In the genomic region with DNA sequence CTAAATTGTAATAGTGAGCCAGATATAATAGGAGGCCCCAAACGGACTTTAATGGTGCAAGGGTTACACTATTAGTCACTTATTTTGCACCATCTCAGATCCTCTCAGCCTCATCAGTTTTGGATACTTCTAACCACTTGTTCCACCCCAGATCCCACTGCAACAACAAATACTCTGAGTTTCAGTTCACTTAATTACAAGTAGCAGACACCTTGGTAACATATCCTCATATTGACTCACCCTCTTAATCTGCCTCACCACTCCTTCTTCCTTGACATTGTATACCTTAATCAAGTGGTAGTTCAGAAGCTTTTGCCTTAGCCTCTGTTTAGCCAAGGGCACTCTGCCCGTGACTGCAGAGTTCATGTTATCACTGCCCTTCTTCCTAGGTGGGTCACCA, we compare ENCODE assay signal across 21 cellular contexts.
A peak's percentile ranks its signal among the peaks of the same experiment; 100 is the strongest.
DNase-seq lines count a peak whose midpoint lies in the region; ATAC-seq and TF ChIP-seq lines count a peak whose summit lies in the region.
"Had no signal": no experiment of that assay in that cellular context is flagged by ENCODE, and none has a peak within 500 bp of the region (broad histone marks: within the 10 kb centered on the region; RNA-seq: fewer than 3 reads in every experiment).

No MANE protein-coding gene starts in this region.

- no peak overlapping the region for H3K4me3 Mint-ChIP-seq in stimulated activated effector memory CD8-positive, alpha-beta T cell treated with anti-CD3 and anti-CD28 coated beads, Interleukin-12 subunit alpha, Interleukin-12 subunit beta, amount 100 ng/mL, for 72 hours
- no peak overlapping the region for H3K4me3 Mint-ChIP-seq in naive thymus-derived CD4-positive, alpha-beta T cell
- H3K4me3 Mint-ChIP-seq: activated CD4-positive, alpha-beta memory T cell treated with anti-CD3 and anti-CD28 coated beads, Interleukin-2, amount 10 ng/mL, durations not matched to agents 7 days and 5 days; CD4-positive, alpha-beta T cell; immature natural killer cell had no signal

- CTCF ChIA-PET in naive thymus-derived CD4-positive, alpha-beta T cell (lab: Charles Lee): no interaction called here
- CTCF ChIA-PET in GM10248 (lab: Yijun Ruan, JAX): no interaction called here

- H3K36me3 ChIP-seq in naive thymus-derived CD4-positive, alpha-beta T cell (ENCODE audit: control insufficient read depth in 2 of 3, insufficient read depth in 3 of 3, low read length in 3 of 3): no peaks in the 10 kb centered on the region
- H3K36me3 ChIP-seq: brain microvascular endothelial cell, ovary, spleen, tibial artery had no signal

- no peak overlapping the region for H3K27ac ChIP-seq in naive thymus-derived CD4-positive, alpha-beta T cell (ENCODE audit: low read depth, low read length)
- H3K27ac ChIP-seq: brain microvascular endothelial cell, ovary, spleen, tibial artery had no signal

- no peaks in the 10 kb centered on the region for H3K9me3 ChIP-seq in naive thymus-derived CD4-positive, alpha-beta T cell (ENCODE audit: control insufficient read depth in 2 of 3, low read length in 3 of 3)
- H3K9me3 ChIP-seq: ovary, spleen, tibial artery had no signal

- POLR2A ChIA-PET in naive thymus-derived CD4-positive, alpha-beta T cell (lab: Charles Lee): no interaction called here
- POLR2A ChIA-PET in GM10248 (lab: Yijun Ruan, JAX): no interaction called here

- H3K27ac Mint-ChIP-seq in stimulated activated effector memory CD8-positive, alpha-beta T cell treated with anti-CD3 and anti-CD28 coated beads, Interleukin-12 subunit alpha, Interleukin-12 subunit beta, amount 100 ng/mL, for 72 hours: no peak overlapping the region
- no peak overlapping the region for H3K27ac Mint-ChIP-seq in naive thymus-derived CD4-positive, alpha-beta T cell
- H3K27ac Mint-ChIP-seq: activated CD4-positive, alpha-beta memory T cell treated with anti-CD3 and anti-CD28 coated beads, Interleukin-2, amount 10 ng/mL, durations not matched to agents 7 days and 5 days; CD4-positive, alpha-beta T cell; immature natural killer cell had no signal

- ATAC-seq in GM19035 (IDR thresholded peaks at IDR 0.05; ENCODE audit: unreplicated experiment): peak; percentile 74
- peak; percentile 44 for ATAC-seq in GM21786 (IDR thresholded peaks at IDR 0.05; ENCODE audit: unreplicated experiment)
- ATAC-seq in HG03571 (IDR thresholded peaks at IDR 0.05; ENCODE audit: unreplicated experiment): peak; percentile 62
- ATAC-seq in stimulated activated effector memory CD8-positive, alpha-beta T cell treated with anti-CD3 and anti-CD28 coated beads, Interleukin-12 subunit alpha, Interleukin-12 subunit beta, amount 100 ng/mL, for 72 hours: peak; percentile 78
- no peak for ATAC-seq in naive thymus-derived CD4-positive, alpha-beta T cell
- ATAC-seq in left cardiac atrium: no peak
- ATAC-seq: mucosa of descending colon, Right ventricle myocardium inferior had no signal

- no peak overlapping the region for H3K4me3 ChIP-seq in naive thymus-derived CD4-positive, alpha-beta T cell (ENCODE audit: low read length)
- H3K4me3 ChIP-seq: mucosa of descending colon, ovary, spleen, tibial artery had no signal

- intact Hi-C loops in naive thymus-derived CD4-positive, alpha-beta T cell (cut with micrococcal nuclease): no loop called here
- intact Hi-C loops in left cardiac atrium (cut with DNase I): no loop called here

- H3K9me3 Mint-ChIP-seq in stimulated activated effector memory CD8-positive, alpha-beta T cell treated with anti-CD3 and anti-CD28 coated beads, Interleukin-12 subunit alpha, Interleukin-12 subunit beta, amount 100 ng/mL, for 72 hours: no peaks in the 10 kb centered on the region
- H3K9me3 Mint-ChIP-seq in naive thymus-derived CD4-positive, alpha-beta T cell: peaks cover 0 to 6% (median 0%) of the 10 kb centered on the region in 11 donors
- H3K9me3 Mint-ChIP-seq: activated CD4-positive, alpha-beta memory T cell treated with anti-CD3 and anti-CD28 coated beads, Interleukin-2, amount 10 ng/mL, durations not matched to agents 7 days and 5 days; CD4-positive, alpha-beta T cell; immature natural killer cell had no signal

- no peaks in the 10 kb centered on the region for H3K36me3 Mint-ChIP-seq in stimulated activated effector memory CD8-positive, alpha-beta T cell treated with anti-CD3 and anti-CD28 coated beads, Interleukin-12 subunit alpha, Interleukin-12 subunit beta, amount 100 ng/mL, for 72 hours
- H3K36me3 Mint-ChIP-seq in naive thymus-derived CD4-positive, alpha-beta T cell: no peaks in the 10 kb centered on the region
- H3K36me3 Mint-ChIP-seq: immature natural killer cell had no signal

- TF ChIP-seq CTCF in GM10248 (IDR thresholded peaks at IDR 0.05; ENCODE audit: control extremely low read depth, extremely low read depth, low read depth, missing control alignments): no peak

- no peaks in the 10 kb centered on the region for H3K4me1 ChIP-seq in naive thymus-derived CD4-positive, alpha-beta T cell (ENCODE audit: control insufficient read depth in 2 of 2, insufficient read depth in 2 of 2, low read length in 2 of 2)
- H3K4me1 ChIP-seq: tibial artery had no signal

- no peaks in the 10 kb centered on the region for H3K27me3 ChIP-seq in naive thymus-derived CD4-positive, alpha-beta T cell (ENCODE audit: control insufficient read depth in 2 of 2, insufficient read depth in 2 of 2, low read length in 2 of 2)
- H3K27me3 ChIP-seq: brain microvascular endothelial cell, ovary, spleen, tibial artery had no signal

- H3K27me3 Mint-ChIP-seq in naive thymus-derived CD4-positive, alpha-beta T cell: peaks cover 0 to 10% (median 6%) of the 10 kb centered on the region in 5 donors
- H3K27me3 Mint-ChIP-seq: activated CD4-positive, alpha-beta memory T cell treated with anti-CD3 and anti-CD28 coated beads, Interleukin-2, amount 10 ng/mL, durations not matched to agents 7 days and 5 days; CD4-positive, alpha-beta T cell had no signal

- peaks cover 6% of the 10 kb centered on the region for H3K4me1 Mint-ChIP-seq in stimulated activated effector memory CD8-positive, alpha-beta T cell treated with anti-CD3 and anti-CD28 coated beads, Interleukin-12 subunit alpha, Interleukin-12 subunit beta, amount 100 ng/mL, for 72 hours
- H3K4me1 Mint-ChIP-seq in naive thymus-derived CD4-positive, alpha-beta T cell: peaks cover 0 to 2% (median 0%) of the 10 kb centered on the region in 7 donors
- H3K4me1 Mint-ChIP-seq: immature natural killer cell had no signal

- no peak for DNase-seq in stimulated activated effector memory CD8-positive, alpha-beta T cell treated with anti-CD3 and anti-CD28 coated beads, Interleukin-12 subunit alpha, Interleukin-12 subunit beta, amount 100 ng/mL, for 72 hours (ENCODE audit: low spot score in 2 of 2)
- DNase-seq in naive thymus-derived CD4-positive, alpha-beta T cell: no peak
- DNase-seq in GM10248 (ENCODE audit: extremely low spot score) (no peak), left cardiac atrium (no peak)
- DNase-seq: activated CD4-positive, alpha-beta memory T cell treated with anti-CD3 and anti-CD28 coated beads, Interleukin-2, amount 10 ng/mL, durations not matched to agents 7 days and 5 days; activated gamma-delta T cell; brain microvascular endothelial cell; CD4-positive, alpha-beta T cell; effector memory CD4-positive, alpha-beta T cell; foreskin melanocyte; immature natural killer cell; mucosa of descending colon; NCI-H1105 treated with DMSO at 0.1 percent for 48 hours; NCI-H526; ovary; spleen; tibial artery had no signal

Comparison
In these comparisons a context has a peak if more than half of its experiments do, and no peak if none do; other contexts are left out.
1. ATAC-seq: peak in GM19035 (single experiment), GM21786 (single experiment), HG03571 (single experiment) and stimulated activated effector memory CD8-positive, alpha-beta T cell treated with anti-CD3 and anti-CD28 coated beads, Interleukin-12 subunit alpha, Interleukin-12 subunit beta, amount 100 ng/mL, for 72 hours (single experiment); none in naive thymus-derived CD4-positive, alpha-beta T cell (single experiment) and left cardiac atrium (0 of 2).